In genomic region chr12:95182868-95183415, GRCh38 we compare ENCODE assay signal across 8 cellular contexts. TPM values are rescaled to one million over a fixed set of nuclear protein-coding genes. Genes with fewer than 3 reads are reported as not detected.
A peak's percentile ranks its signal among the peaks of the same experiment; 100 is the strongest.
DNase-seq lines count a peak whose midpoint lies in the region; ATAC-seq and TF ChIP-seq lines count a peak whose summit lies in the region.

No MANE protein-coding gene starts in this region.

- DNase-seq in AG08396 (ENCODE audit: low spot score) (peak; percentile 58), foreskin fibroblast (peak; percentile 42 to 64), germinal center (ENCODE audit: low spot score) (no peak), mesenteric fat pad (ENCODE audit: low spot score) (no peak)

- no peak overlapping the region for H3K4me3 ChIP-seq in foreskin fibroblast (ENCODE audit: low read depth in 1 of 2, low read length in 2 of 2)

- TF ChIP-seq CTCF in foreskin fibroblast (IDR thresholded peaks at IDR 0.05; ENCODE audit: low read depth, low read length): no peak

- ATAC-seq in GM19438 (IDR thresholded peaks at IDR 0.05; ENCODE audit: low read depth, unreplicated experiment) (peak; percentile 44), SK-N-SH treated with all-trans-retinoic acid at 6 μM for 48 hours (peak; percentile 95), HG03095 (IDR thresholded peaks at IDR 0.05; ENCODE audit: unreplicated experiment) (no peak), GM18909 (IDR thresholded peaks at IDR 0.05; ENCODE audit: poor library complexity, unreplicated experiment) (no peak)

TF ChIP-seq in SK-N-SH treated with all-trans-retinoic acid at 6 μM for 48 hours, 23 proteins besides CTCF, POLR2A, EP300 and RAD21:
- TF ChIP-seq CREB5 (CRISPR knock-in tag; IDR thresholded peaks at IDR 0.05; ENCODE audit: low read depth): no peak
- no peak for TF ChIP-seq RARB (CRISPR knock-in tag; IDR thresholded peaks at IDR 0.05)
- TF ChIP-seq PPARA (CRISPR knock-in tag; IDR thresholded peaks at IDR 0.05; ENCODE audit: borderline replicate concordance): no peak
- no peak for TF ChIP-seq ARNTL (CRISPR knock-in tag; IDR thresholded peaks at IDR 0.05; ENCODE audit: borderline replicate concordance, low read depth)

RNA-seq across cellular contexts. Expression of gene FGD6, which starts 34.3 kb away (rescaled TPM):
- total RNA-seq in mesenteric fat pad: 5.4 TPM

RNA-seq across cellular contexts. Expression of gene VEZT, which starts 34.7 kb away (rescaled TPM):
- 50.2 TPM for total RNA-seq in mesenteric fat pad

Comparison
In these comparisons a context has a peak if more than half of its experiments do, and no peak if none do; other contexts are left out.
1. DNase-seq: peak in AG08396 (single experiment) and foreskin fibroblast (2 of 2); none in germinal center (single experiment) and mesenteric fat pad (single experiment).
2. ATAC-seq: peak in GM19438 (single experiment) and SK-N-SH treated with all-trans-retinoic acid at 6 μM for 48 hours (single experiment); none in HG03095 (single experiment) and GM18909 (single experiment).